ENCODE assay signal across 8 cellular contexts in the genomic region with DNA sequence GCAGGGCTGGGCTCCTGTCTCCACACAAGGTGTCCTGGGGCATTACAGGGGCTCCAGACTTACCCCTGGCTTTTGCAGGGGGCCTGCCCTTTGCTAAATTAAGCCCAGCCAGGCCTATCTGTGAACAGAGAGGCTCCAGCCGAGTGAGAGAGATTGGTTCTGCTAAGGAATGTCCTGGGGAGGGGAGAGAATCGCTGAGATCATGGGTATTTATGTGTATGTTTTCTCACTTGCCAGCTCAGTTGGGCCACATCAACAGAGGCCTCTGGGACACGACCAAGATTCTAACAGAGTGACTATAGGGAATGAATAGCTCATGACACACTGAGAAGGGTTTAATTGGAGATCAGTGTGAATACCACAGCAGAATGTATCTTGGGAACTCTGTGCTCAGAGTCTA.
DNase-seq lines count a peak whose midpoint lies in the region; ATAC-seq and TF ChIP-seq lines count a peak whose summit lies in the region.
"Not testable (repeated sequence)": the region's sequence is repeated elsewhere in the genome, so short reads cannot be mapped to it uniquely, and the experiment has no call there.

No MANE protein-coding gene starts in this region.

- not testable (repeated sequence) for H3K9ac ChIP-seq in IMR-90 (ENCODE audit: low read depth, low read length)

- H2AK5ac ChIP-seq in IMR-90 (ENCODE audit: low read depth, low read length): not testable (repeated sequence)

- in situ Hi-C loops in IMR-90 (cut with MboI; ENCODE audit: low sequenced_read_pairs): not testable (repeated sequence)

- H3K4me3 Mint-ChIP-seq in WTC11: not testable (repeated sequence)

- H4K91ac ChIP-seq in IMR-90 (ENCODE audit: insufficient read depth, low read depth, low read length): not testable (repeated sequence)

- not testable (repeated sequence) for H2BK120ac ChIP-seq in IMR-90 (ENCODE audit: low read depth, low read length)

- H3K9me3 Mint-ChIP-seq in WTC11: not testable (repeated sequence)

- H3K4me1 ChIP-seq in IMR-90 (ENCODE audit: control insufficient read depth, insufficient read depth, low read length); foreskin keratinocyte; heart left ventricle; right cardiac atrium (ENCODE audit: control insufficient read depth, insufficient read depth, low read length); mucosa of descending colon (ENCODE audit: low read depth); upper lobe of right lung: not testable (repeated sequence)

- H2BK20ac ChIP-seq in IMR-90 (ENCODE audit: low read depth, low read length): not testable (repeated sequence)

- not testable (repeated sequence) for H3K27me3 Mint-ChIP-seq in WTC11 (ENCODE audit: low read depth)

- H4K8ac ChIP-seq in IMR-90 (ENCODE audit: low read depth in 2 of 2, low read length in 2 of 2): not testable (repeated sequence)

- not testable (repeated sequence) for H3K4me3 ChIP-seq in IMR-90 (ENCODE audit: insufficient read depth, low read depth, low read length); heart left ventricle; right cardiac atrium (ENCODE audit: low read length); mucosa of descending colon; upper lobe of right lung

- not testable (repeated sequence) for TF ChIP-seq CTCF in IMR-90 (conservative IDR thresholded peaks at IDR 0.05; ENCODE audit: low read depth, low read length); WTC11 (IDR thresholded peaks at IDR 0.05); foreskin keratinocyte (conservative IDR thresholded peaks at IDR 0.05); heart left ventricle (IDR thresholded peaks at IDR 0.05); mucosa of descending colon (IDR thresholded peaks at IDR 0.05); upper lobe of right lung (IDR thresholded peaks at IDR 0.05)

- not testable (repeated sequence) for H3K23ac ChIP-seq in IMR-90 (ENCODE audit: low read depth, low read length)

- dilution Hi-C loops in IMR-90 (cut with HindIII; ENCODE audit: low sequenced_read_pairs, unreplicated experiment): not testable (repeated sequence)

- CTCF ChIA-PET in IMR-90 (lab: Yijun Ruan, JAX); WTC11 (lab: Charles Lee): not testable (repeated sequence)

- H3K4ac ChIP-seq in IMR-90 (ENCODE audit: low read depth, low read length): not testable (repeated sequence)

- H3K14ac ChIP-seq in IMR-90 (replicated peaks; ENCODE audit: low read depth, low read length): not testable (repeated sequence)

- not testable (repeated sequence) for H2AK9ac ChIP-seq in IMR-90 (replicated peaks; ENCODE audit: low read depth, low read length, poor library complexity)

- H3K27ac ChIP-seq in IMR-90 (ENCODE audit: insufficient read depth, low read length); foreskin keratinocyte; heart left ventricle; right cardiac atrium (ENCODE audit: low read length); upper lobe of right lung: not testable (repeated sequence)

- not testable (repeated sequence) for H2BK5ac ChIP-seq in IMR-90 (ENCODE audit: low read depth, low read length, poor library complexity, severe bottlenecking)

- H3K27me3 ChIP-seq in IMR-90 (ENCODE audit: control insufficient read depth, insufficient read depth, low read length); foreskin keratinocyte; heart left ventricle; right cardiac atrium (ENCODE audit: control insufficient read depth, insufficient read depth); upper lobe of right lung: not testable (repeated sequence)

- H3K9me3 ChIP-seq in IMR-90 (ENCODE audit: control insufficient read depth, insufficient read depth, low read length); heart left ventricle; right cardiac atrium (ENCODE audit: control insufficient read depth, low read length); mucosa of descending colon; upper lobe of right lung: not testable (repeated sequence)

- WGBS in IMR-90 (ENCODE audit: extremely low coverage in 2 of 2, insufficient read length in 1 of 2), 2 experiments: no CpG with 5 or more reads among the region's 3 CpGs
- WGBS in heart left ventricle, 4 donors: no CpG with 5 or more reads among the region's 3 CpGs
- no CpG with 5 or more reads among the region's 3 CpGs for WGBS in right cardiac atrium

- H3K27ac Mint-ChIP-seq in WTC11: not testable (repeated sequence)

- not testable (repeated sequence) for H4K5ac ChIP-seq in IMR-90 (ENCODE audit: low read depth, low read length)

- not testable (repeated sequence) for H3K9me1 ChIP-seq in IMR-90 (ENCODE audit: insufficient read depth, low read length)

- H3K56ac ChIP-seq in IMR-90 (ENCODE audit: extremely low read depth, insufficient read depth, low read length): not testable (repeated sequence)

- not testable (repeated sequence) for H3K18ac ChIP-seq in IMR-90 (ENCODE audit: low read depth, low read length)

- not testable (repeated sequence) for H3K4me1 Mint-ChIP-seq in WTC11

- not testable (repeated sequence) for H3K36me3 ChIP-seq in IMR-90 (ENCODE audit: control insufficient read depth, insufficient read depth, low read length); heart left ventricle; mucosa of descending colon (ENCODE audit: low read depth); upper lobe of right lung

- intact Hi-C loops in IMR-90 (cut with micrococcal nuclease); heart left ventricle (cut with DNase I); right cardiac atrium (cut with DNase I); mucosa of descending colon (cut with DNase I, micrococcal nuclease); sciatic nerve (cut with DNase I); upper lobe of right lung (cut with DNase I): not testable (repeated sequence)

- POLR2A ChIA-PET in IMR-90 (lab: Charles Lee; ENCODE audit: unreplicated experiment); WTC11 (lab: Charles Lee): not testable (repeated sequence)

- not testable (repeated sequence) for H2AFZ ChIP-seq in IMR-90 (replicated peaks; ENCODE audit: low read length, poor library complexity)

- TF ChIP-seq POLR2A in IMR-90 (IDR thresholded peaks at IDR 0.05; ENCODE audit: low read depth, low read length); heart left ventricle (IDR thresholded peaks at IDR 0.05): not testable (repeated sequence)

- not testable (repeated sequence) for H2BK15ac ChIP-seq in IMR-90 (ENCODE audit: low read depth, low read length)

- H4K20me1 ChIP-seq in IMR-90 (ENCODE audit: insufficient read depth, low read length): not testable (repeated sequence)

- DNase-seq in IMR-90; WTC11 (ENCODE audit: low spot score); foreskin keratinocyte; heart left ventricle; right cardiac atrium; mucosa of descending colon; sciatic nerve (ENCODE audit: low spot score); upper lobe of right lung: not testable (repeated sequence)

- not testable (repeated sequence) for H3K79me1 ChIP-seq in IMR-90 (ENCODE audit: low read depth in 1 of 2, low read length in 2 of 2)

- BruUV-seq in IMR-90 (replicated peaks; lab: Mats Ljungman, UMichigan): not testable (repeated sequence)

- H3K36me3 Mint-ChIP-seq in WTC11: not testable (repeated sequence)

- ATAC-seq in IMR-90 (ENCODE audit: low read depth) (peak; percentile 93), WTC11 (peak; percentile 85), foreskin keratinocyte (peak; percentile 52), heart left ventricle (peak; percentile 85 to 94 (median 92)), right cardiac atrium (peak; percentile 88 to 92), mucosa of descending colon (peak; percentile 58), sciatic nerve (peak; percentile 91), upper lobe of right lung (peak; percentile 74)

- H3K4me2 ChIP-seq in IMR-90 (ENCODE audit: low read depth, low read length): not testable (repeated sequence)

- TF ChIP-seq RAD21 in IMR-90 (IDR thresholded peaks at IDR 0.05; ENCODE audit: low read length): not testable (repeated sequence)
